In the genomic region with DNA sequence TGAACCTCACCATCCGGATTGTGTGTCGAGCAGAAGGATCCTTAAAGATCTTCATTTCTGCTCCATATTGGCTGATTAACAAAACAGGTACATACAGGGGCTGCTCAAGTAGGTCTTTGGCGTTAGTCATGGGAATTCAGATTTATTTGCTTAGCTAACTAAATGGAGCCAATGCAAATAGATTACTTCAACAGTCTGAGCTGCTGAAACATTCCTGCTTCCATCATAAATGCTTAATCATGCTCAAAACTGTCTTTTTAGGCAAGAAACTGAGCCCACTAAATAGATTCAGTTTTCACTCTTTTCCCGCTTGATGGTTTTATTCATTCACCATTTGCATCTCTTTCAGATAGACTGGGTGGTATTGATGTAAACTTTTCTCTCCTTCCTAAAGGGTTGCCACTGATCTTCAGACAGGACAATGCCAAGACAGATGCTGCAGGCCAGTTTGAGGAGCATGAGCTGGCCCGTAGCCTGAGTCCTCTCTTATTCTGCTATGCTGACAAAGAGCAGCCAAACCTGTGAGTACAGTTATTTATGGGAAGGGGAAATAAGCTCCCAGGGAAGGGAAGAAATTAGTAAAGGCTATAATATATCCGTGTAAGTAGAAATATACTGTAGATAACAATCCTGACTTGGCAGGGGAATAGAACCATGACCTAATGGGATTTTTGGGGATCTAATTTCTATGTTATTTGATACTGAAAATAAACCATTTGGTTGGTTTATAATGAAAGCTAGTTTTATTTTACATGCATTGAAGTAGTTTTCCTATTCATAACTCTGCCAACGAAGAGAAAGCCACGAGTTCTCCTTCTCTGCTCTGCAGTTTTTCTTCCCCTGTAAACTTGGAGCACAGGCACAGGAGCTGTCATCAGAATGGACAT, we compare ENCODE assay signal across 18 cellular contexts.
DNase-seq lines count a peak whose midpoint lies in the region; ATAC-seq, FAIRE-seq and TF ChIP-seq lines count a peak whose summit lies in the region.
"Had no signal": no experiment of that assay in that cellular context is flagged by ENCODE, and none has a peak within 500 bp of the region (broad histone marks: within the 10 kb centered on the region; RNA-seq: fewer than 3 reads in every experiment).

No MANE protein-coding gene starts in this region.

- no peaks in the 10 kb centered on the region for H3K27me3 ChIP-seq in bronchial epithelial cell (ENCODE audit: control insufficient read depth, insufficient read depth, low read length)
- H3K27me3 ChIP-seq in liver (ENCODE audit: control insufficient read depth in 4 of 4, insufficient read depth in 4 of 4, low read length in 3 of 4) = no peaks in the 10 kb centered on the region
- H3K27me3 ChIP-seq in tibial artery = no peaks in the 10 kb centered on the region

- no peak overlapping the region for H3K4me3 ChIP-seq in bronchial epithelial cell (ENCODE audit: low read depth, low read length)
- no peak overlapping the region for H3K4me3 ChIP-seq in liver (ENCODE audit: low read depth in 1 of 3, low read length in 3 of 3)
- H3K4me3 ChIP-seq in tibial artery = peak overlapping the region in 1 of 2 donors; percentile 5
- no peak overlapping the region for H3K4me3 ChIP-seq in foreskin fibroblast (ENCODE audit: low read depth in 1 of 2, low read length in 2 of 2)
- H3K4me3 ChIP-seq: PC-9 had no signal

- WGBS in liver = 68% methylated on average over 8 of the region's 8 CpGs

- intact Hi-C loops in tibial artery (cut with DNase I; ENCODE audit: low total_unique reads) = no loop called here

- no peak for FAIRE-seq in bronchial epithelial cell (lab: Jason Lieb, UNC)

- H3K36me3 ChIP-seq in bronchial epithelial cell (ENCODE audit: control insufficient read depth, insufficient read depth, low read length) (peaks cover 5% of the 10 kb centered on the region), liver (ENCODE audit: control insufficient read depth in 4 of 4, insufficient read depth in 3 of 4, low read depth in 1 of 4, low read length in 3 of 4) (peaks cover 2 to 9% (median 7%) of the 10 kb centered on the region in 4 donors), tibial artery (peaks cover 17 to 36% (median 18%) of the 10 kb centered on the region in 3 donors)

- TF ChIP-seq RAD21 in liver (IDR thresholded peaks at IDR 0.05) = peak in 1 of 2 donors; percentile 13

- DNase-seq in DMS 273 (lab: John Stamatoyannopoulos, UW; ENCODE audit: unreplicated experiment) (peak; percentile 8), DMS 273 treated with DMSO at 0.1 percent for 48 hours (lab: John Stamatoyannopoulos, UW) (no peak), bronchial epithelial cell (ENCODE audit: low read depth) (peak; percentile 65), tibial artery (no peak), foreskin fibroblast (no peak), NCI-H748 treated with DMSO at 0.1 percent for 48 hours (lab: John Stamatoyannopoulos, UW) (no peak)
- DNase-seq: 8988T; activated CD4-positive, alpha-beta memory T cell treated with anti-CD3 and anti-CD28 coated beads for 36 hours; activated naive CD4-positive, alpha-beta T cell; effector CD4-positive, alpha-beta T cell; hippocampal formation; mesendoderm; NCI-H187 treated with DMSO at 0.1 percent for 48 hours; PC-9; posterior cingulate gyrus had no signal

- TF ChIP-seq CTCF in bronchial epithelial cell (IDR thresholded peaks at IDR 0.05; ENCODE audit: insufficient read depth, low read length, severe bottlenecking) (no peak), liver (IDR thresholded peaks at IDR 0.05; ENCODE audit: low read depth, low read length, missing input control) (no peak), tibial artery (IDR thresholded peaks at IDR 0.05) (no peak), foreskin fibroblast (IDR thresholded peaks at IDR 0.05; ENCODE audit: low read depth, low read length) (no peak)

- H3K4me1 ChIP-seq in liver (ENCODE audit: control insufficient read depth in 4 of 4, insufficient read depth in 4 of 4, low read length in 3 of 4) (peaks cover 2 to 29% (median 23%) of the 10 kb centered on the region in 4 donors), tibial artery (peaks cover 0 to 51% (median 25%) of the 10 kb centered on the region in 4 donors)

- H3K9ac ChIP-seq in liver (ENCODE audit: low read depth in 1 of 2, low read length in 2 of 2) = no peak overlapping the region

- peak overlapping the region; percentile 60 to 64 for H3K27ac ChIP-seq in liver (ENCODE audit: low read depth in 1 of 2, low read length in 2 of 2)
- H3K27ac ChIP-seq in tibial artery = peak overlapping the region; percentile 62 to 72
- H3K27ac ChIP-seq: PC-9 had no signal

- ATAC-seq in GM19467 (IDR thresholded peaks at IDR 0.05; ENCODE audit: unreplicated experiment) = no peak
- ATAC-seq: HCT116 had no signal

- H3K9me3 ChIP-seq in liver (ENCODE audit: control insufficient read depth in 4 of 4, low read length in 3 of 4) (no peaks in the 10 kb centered on the region), tibial artery (no peaks in the 10 kb centered on the region)

TF ChIP-seq in liver, 16 proteins besides CTCF, POLR2A, EP300 and RAD21:
- TF ChIP-seq EGR1 (IDR thresholded peaks at IDR 0.05; ENCODE audit: low read depth in 2 of 2) = no peak
- no peak for TF ChIP-seq FOXA1 (IDR thresholded peaks at IDR 0.05)
- TF ChIP-seq TAF1 (conservative IDR thresholded peaks at IDR 0.05) = no peak
- TF ChIP-seq RXRA (IDR thresholded peaks at IDR 0.05) = peak in 1 of 2 donors; percentile 57
- TF ChIP-seq FOXA2 (IDR thresholded peaks at IDR 0.05) = peak; percentile 41
- TF ChIP-seq, protein P1, sequence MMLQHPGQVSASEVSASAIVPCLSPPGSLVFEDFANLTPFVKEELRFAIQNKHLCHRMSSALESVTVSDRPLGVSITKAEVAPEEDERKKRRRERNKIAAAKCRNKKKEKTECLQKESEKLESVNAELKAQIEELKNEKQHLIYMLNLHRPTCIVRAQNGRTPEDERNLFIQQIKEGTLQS (IDR thresholded peaks at IDR 0.05) = no peak
- TF ChIP-seq YY1 (IDR thresholded peaks at IDR 0.05) = peak; percentile 38
- TF ChIP-seq, protein P2, sequence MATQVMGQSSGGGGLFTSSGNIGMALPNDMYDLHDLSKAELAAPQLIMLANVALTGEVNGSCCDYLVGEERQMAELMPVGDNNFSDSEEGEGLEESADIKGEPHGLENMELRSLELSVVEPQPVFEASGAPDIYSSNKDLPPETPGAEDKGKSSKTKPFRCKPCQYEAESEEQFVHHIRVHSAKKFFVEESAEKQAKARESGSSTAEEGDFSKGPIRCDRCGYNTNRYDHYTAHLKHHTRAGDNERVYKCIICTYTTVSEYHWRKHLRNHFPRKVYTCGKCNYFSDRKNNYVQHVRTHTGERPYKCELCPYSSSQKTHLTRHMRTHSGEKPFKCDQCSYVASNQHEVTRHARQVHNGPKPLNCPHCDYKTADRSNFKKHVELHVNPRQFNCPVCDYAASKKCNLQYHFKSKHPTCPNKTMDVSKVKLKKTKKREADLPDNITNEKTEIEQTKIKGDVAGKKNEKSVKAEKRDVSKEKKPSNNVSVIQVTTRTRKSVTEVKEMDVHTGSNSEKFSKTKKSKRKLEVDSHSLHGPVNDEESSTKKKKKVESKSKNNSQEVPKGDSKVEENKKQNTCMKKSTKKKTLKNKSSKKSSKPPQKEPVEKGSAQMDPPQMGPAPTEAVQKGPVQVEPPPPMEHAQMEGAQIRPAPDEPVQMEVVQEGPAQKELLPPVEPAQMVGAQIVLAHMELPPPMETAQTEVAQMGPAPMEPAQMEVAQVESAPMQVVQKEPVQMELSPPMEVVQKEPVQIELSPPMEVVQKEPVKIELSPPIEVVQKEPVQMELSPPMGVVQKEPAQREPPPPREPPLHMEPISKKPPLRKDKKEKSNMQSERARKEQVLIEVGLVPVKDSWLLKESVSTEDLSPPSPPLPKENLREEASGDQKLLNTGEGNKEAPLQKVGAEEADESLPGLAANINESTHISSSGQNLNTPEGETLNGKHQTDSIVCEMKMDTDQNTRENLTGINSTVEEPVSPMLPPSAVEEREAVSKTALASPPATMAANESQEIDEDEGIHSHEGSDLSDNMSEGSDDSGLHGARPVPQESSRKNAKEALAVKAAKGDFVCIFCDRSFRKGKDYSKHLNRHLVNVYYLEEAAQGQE (IDR thresholded peaks at IDR 0.05) = no peak
- TF ChIP-seq, protein P3, sequence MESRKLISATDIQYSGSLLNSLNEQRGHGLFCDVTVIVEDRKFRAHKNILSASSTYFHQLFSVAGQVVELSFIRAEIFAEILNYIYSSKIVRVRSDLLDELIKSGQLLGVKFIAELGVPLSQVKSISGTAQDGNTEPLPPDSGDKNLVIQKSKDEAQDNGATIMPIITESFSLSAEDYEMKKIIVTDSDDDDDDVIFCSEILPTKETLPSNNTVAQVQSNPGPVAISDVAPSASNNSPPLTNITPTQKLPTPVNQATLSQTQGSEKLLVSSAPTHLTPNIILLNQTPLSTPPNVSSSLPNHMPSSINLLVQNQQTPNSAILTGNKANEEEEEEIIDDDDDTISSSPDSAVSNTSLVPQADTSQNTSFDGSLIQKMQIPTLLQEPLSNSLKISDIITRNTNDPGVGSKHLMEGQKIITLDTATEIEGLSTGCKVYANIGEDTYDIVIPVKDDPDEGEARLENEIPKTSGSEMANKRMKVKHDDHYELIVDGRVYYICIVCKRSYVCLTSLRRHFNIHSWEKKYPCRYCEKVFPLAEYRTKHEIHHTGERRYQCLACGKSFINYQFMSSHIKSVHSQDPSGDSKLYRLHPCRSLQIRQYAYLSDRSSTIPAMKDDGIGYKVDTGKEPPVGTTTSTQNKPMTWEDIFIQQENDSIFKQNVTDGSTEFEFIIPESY (IDR thresholded peaks at IDR 0.05) = no peak
- TF ChIP-seq HNF4G (IDR thresholded peaks at IDR 0.05) = no peak
- no peak for TF ChIP-seq NR2F2 (IDR thresholded peaks at IDR 0.05)
- TF ChIP-seq SP1 (IDR thresholded peaks at IDR 0.05) = no peak
- no peak for TF ChIP-seq GABPA (IDR thresholded peaks at IDR 0.05 in 1 of 2, conservative IDR thresholded peaks at IDR 0.05 in 1 of 2)
- peak; percentile 4 to 49 for TF ChIP-seq JUND (IDR thresholded peaks at IDR 0.05)
- TF ChIP-seq, protein P4, sequence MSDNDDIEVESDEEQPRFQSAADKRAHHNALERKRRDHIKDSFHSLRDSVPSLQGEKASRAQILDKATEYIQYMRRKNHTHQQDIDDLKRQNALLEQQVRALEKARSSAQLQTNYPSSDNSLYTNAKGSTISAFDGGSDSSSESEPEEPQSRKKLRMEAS (IDR thresholded peaks at IDR 0.05) = peak; percentile 13
- TF ChIP-seq HNF4A (conservative IDR thresholded peaks at IDR 0.05) = peak; percentile 40 to 45

Comparison
In these comparisons a context has a peak if more than half of its experiments do, and no peak if none do; other contexts are left out.
1. DNase-seq: peak in DMS 273 (single experiment) and bronchial epithelial cell (single experiment); none in DMS 273 treated with DMSO at 0.1 percent for 48 hours (single experiment), tibial artery (0 of 2), foreskin fibroblast (0 of 2) and NCI-H748 treated with DMSO at 0.1 percent for 48 hours (single experiment).